ENCODE assay signal across 15 cellular contexts in the genomic region with DNA sequence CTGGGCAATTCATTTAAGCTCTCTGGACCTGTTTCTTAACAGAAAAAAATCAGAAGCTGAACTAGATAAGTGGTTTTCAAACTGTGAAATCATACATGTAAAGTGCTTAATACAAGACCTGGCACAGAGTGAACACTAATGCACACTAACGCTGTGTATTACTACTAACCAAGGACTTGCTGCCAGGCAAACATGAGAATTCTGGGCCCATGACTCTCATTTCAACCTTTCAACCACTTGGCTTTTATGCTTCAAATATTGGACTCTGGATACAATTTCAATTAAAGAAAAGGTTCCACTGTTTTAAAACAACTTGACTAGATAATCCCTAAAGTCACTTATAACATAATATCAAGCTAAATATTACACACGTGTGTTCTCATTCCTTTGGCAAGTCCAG.
"Had no signal": no experiment of that assay in that cellular context is flagged by ENCODE, and none has a peak within 500 bp of the region (broad histone marks: within the 10 kb centered on the region; RNA-seq: fewer than 3 reads in every experiment).

No MANE protein-coding gene starts in this region.

- H3K4me3 ChIP-seq: esophagus muscularis mucosa, heart left ventricle, left ventricle myocardium inferior, suprapubic skin had no signal

- DNase-seq: activated CD4-positive, alpha-beta memory T cell treated with anti-CD3 and anti-CD28 coated beads, Interleukin-2, amount 10 ng/mL, durations not matched to agents 7 days and 5 days; activated CD4-positive, alpha-beta T cell treated with anti-CD3 and anti-CD28 coated beads for 4 hours; activated T-cell treated with anti-CD3 and anti-CD28 coated beads, Interleukin-2, amount 50 U/mL, for 24 hours; amniotic stem cell; cortex of kidney; effector CD4-positive, alpha-beta T cell; heart left ventricle; left ventricle myocardium inferior; stimulated activated naive CD8-positive, alpha-beta T cell treated with anti-CD3 and anti-CD28 coated beads, Interleukin-15, Interleukin-2, amounts not matched to agents 100 U/mL and 50 U/mL, for 24 hours; T-helper 17 cell; trophoblast cell had no signal

- H3K4me1 ChIP-seq: suprapubic skin had no signal

- H3K27me3 ChIP-seq: esophagus muscularis mucosa, heart left ventricle, suprapubic skin had no signal

- ATAC-seq: sciatic nerve; stimulated activated naive CD8-positive, alpha-beta T cell treated with anti-CD3 and anti-CD28 coated beads, Interleukin-15, Interleukin-2, amounts not matched to agents 100 U/mL and 50 U/mL, for 24 hours; T-helper 17 cell; WTC11 had no signal

- H3K36me3 ChIP-seq: esophagus muscularis mucosa, heart left ventricle, left ventricle myocardium inferior, suprapubic skin had no signal

- H3K9me3 ChIP-seq: esophagus muscularis mucosa, heart left ventricle, left ventricle myocardium inferior, suprapubic skin had no signal

- H3K27ac ChIP-seq: esophagus muscularis mucosa, heart left ventricle, left ventricle myocardium inferior, suprapubic skin had no signal
